1 cellular context compared by ENCODE assay signal in the genomic region with DNA sequence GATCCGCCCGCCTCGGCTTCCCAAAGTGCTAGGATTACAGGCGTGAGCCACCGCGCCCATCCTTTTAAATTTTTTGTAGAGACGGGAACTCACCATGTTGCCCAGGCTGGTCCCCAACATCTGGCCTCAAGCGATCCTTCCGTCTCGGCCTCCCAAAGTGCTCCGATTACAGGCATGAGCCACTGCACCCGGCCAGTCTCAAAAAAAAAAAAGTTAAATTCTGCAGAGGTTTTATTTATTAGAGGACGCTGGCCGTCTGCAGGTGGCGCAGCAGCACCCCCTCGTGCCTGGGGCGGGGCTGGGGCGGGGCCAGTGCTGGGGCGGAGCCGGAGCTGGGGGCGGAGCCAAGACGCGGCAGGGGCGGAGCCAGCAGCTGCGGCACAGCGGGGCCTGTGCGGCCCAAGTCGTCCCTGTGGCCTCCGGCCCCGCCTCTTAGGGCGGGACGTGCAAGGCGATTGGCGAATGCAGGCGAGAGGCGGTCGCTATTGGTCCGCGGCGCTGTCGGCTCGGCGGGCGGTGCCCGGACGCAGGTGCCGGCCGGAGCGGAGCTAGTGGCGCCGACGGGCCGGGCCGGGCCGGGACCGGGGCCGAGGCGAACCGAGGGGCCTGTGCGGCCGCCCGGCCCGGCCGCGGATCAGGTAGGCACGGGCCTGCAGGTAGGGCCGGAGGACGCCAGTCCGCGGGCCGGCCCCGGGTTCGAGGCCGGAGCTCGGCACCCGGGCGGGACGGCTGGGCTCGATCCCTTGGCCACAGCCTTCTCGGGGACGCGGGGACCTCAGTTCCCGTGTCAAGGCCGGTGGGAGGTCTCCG.
TF ChIP-seq lines count a peak whose summit lies in the region.

A gene with protein sequence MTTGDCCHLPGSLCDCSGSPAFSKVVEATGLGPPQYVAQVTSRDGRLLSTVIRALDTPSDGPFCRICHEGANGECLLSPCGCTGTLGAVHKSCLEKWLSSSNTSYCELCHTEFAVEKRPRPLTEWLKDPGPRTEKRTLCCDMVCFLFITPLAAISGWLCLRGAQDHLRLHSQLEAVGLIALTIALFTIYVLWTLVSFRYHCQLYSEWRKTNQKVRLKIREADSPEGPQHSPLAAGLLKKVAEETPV (plus strand): TSS at position 523 of the 810 bp plus-strand sequence. CDS start 8,536 bp downstream, outside the sequence.

TF ChIP-seq in HEK293, 187 proteins besides CTCF, POLR2A, EP300 and RAD21 (continued from another document and continues in another):
- TF ChIP-seq ZNF211 (tag by site-specific recombination; IDR thresholded peaks at IDR 0.05; ENCODE audit: low read depth) = no peak
- TF ChIP-seq ZNF544 (tag by site-specific recombination; IDR thresholded peaks at IDR 0.05) = no peak
- TF ChIP-seq, protein P1, sequence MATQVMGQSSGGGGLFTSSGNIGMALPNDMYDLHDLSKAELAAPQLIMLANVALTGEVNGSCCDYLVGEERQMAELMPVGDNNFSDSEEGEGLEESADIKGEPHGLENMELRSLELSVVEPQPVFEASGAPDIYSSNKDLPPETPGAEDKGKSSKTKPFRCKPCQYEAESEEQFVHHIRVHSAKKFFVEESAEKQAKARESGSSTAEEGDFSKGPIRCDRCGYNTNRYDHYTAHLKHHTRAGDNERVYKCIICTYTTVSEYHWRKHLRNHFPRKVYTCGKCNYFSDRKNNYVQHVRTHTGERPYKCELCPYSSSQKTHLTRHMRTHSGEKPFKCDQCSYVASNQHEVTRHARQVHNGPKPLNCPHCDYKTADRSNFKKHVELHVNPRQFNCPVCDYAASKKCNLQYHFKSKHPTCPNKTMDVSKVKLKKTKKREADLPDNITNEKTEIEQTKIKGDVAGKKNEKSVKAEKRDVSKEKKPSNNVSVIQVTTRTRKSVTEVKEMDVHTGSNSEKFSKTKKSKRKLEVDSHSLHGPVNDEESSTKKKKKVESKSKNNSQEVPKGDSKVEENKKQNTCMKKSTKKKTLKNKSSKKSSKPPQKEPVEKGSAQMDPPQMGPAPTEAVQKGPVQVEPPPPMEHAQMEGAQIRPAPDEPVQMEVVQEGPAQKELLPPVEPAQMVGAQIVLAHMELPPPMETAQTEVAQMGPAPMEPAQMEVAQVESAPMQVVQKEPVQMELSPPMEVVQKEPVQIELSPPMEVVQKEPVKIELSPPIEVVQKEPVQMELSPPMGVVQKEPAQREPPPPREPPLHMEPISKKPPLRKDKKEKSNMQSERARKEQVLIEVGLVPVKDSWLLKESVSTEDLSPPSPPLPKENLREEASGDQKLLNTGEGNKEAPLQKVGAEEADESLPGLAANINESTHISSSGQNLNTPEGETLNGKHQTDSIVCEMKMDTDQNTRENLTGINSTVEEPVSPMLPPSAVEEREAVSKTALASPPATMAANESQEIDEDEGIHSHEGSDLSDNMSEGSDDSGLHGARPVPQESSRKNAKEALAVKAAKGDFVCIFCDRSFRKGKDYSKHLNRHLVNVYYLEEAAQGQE (tag by site-specific recombination; IDR thresholded peaks at IDR 0.05) = no peak
- no peak for TF ChIP-seq ZNF585B (tag by site-specific recombination; IDR thresholded peaks at IDR 0.05)
- TF ChIP-seq GLIS2 (tag by site-specific recombination; IDR thresholded peaks at IDR 0.05) = 0 out of 2 replicates have a peak, but pooled peaks have one; percentile 38
- TF ChIP-seq GLI4 (tag by site-specific recombination; IDR thresholded peaks at IDR 0.05) = no peak
- TF ChIP-seq ZFP69B (tag by site-specific recombination; IDR thresholded peaks at IDR 0.05) = no peak
- no peak for TF ChIP-seq REPIN1 (tag by site-specific recombination; IDR thresholded peaks at IDR 0.05; ENCODE audit: low read depth)
- TF ChIP-seq ZNF114 (tag by site-specific recombination; IDR thresholded peaks at IDR 0.05) = no peak
- no peak for TF ChIP-seq ZNF394 (tag by site-specific recombination; IDR thresholded peaks at IDR 0.05; ENCODE audit: borderline replicate concordance)
- TF ChIP-seq ZNF658 (tag by site-specific recombination; IDR thresholded peaks at IDR 0.05) = no peak
- no peak for TF ChIP-seq EGR2 (tag by site-specific recombination; IDR thresholded peaks at IDR 0.05; ENCODE audit: low read depth)
- no peak for TF ChIP-seq ZNF624 (tag by site-specific recombination; IDR thresholded peaks at IDR 0.05)
- no peak for TF ChIP-seq ZBTB48 (tag by site-specific recombination; IDR thresholded peaks at IDR 0.05)
- TF ChIP-seq, protein P2, sequence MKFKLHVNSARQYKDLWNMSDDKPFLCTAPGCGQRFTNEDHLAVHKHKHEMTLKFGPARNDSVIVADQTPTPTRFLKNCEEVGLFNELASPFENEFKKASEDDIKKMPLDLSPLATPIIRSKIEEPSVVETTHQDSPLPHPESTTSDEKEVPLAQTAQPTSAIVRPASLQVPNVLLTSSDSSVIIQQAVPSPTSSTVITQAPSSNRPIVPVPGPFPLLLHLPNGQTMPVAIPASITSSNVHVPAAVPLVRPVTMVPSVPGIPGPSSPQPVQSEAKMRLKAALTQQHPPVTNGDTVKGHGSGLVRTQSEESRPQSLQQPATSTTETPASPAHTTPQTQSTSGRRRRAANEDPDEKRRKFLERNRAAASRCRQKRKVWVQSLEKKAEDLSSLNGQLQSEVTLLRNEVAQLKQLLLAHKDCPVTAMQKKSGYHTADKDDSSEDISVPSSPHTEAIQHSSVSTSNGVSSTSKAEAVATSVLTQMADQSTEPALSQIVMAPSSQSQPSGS (tag by site-specific recombination; IDR thresholded peaks at IDR 0.05; ENCODE audit: low read depth) = no peak
- no peak for TF ChIP-seq ZSCAN16 (tag by site-specific recombination; IDR thresholded peaks at IDR 0.05)
- peak; percentile 16; the same call in 1 of the 2 replicates for TF ChIP-seq ZNF654 (tag by site-specific recombination; IDR thresholded peaks at IDR 0.05; ENCODE audit: low read depth)
- TF ChIP-seq, protein P3, sequence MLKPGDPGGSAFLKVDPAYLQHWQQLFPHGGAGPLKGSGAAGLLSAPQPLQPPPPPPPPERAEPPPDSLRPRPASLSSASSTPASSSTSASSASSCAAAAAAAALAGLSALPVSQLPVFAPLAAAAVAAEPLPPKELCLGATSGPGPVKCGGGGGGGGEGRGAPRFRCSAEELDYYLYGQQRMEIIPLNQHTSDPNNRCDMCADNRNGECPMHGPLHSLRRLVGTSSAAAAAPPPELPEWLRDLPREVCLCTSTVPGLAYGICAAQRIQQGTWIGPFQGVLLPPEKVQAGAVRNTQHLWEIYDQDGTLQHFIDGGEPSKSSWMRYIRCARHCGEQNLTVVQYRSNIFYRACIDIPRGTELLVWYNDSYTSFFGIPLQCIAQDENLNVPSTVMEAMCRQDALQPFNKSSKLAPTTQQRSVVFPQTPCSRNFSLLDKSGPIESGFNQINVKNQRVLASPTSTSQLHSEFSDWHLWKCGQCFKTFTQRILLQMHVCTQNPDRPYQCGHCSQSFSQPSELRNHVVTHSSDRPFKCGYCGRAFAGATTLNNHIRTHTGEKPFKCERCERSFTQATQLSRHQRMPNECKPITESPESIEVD (tag by site-specific recombination; IDR thresholded peaks at IDR 0.05) = no peak
- peak; percentile 55; the same call in 1 of the 2 replicates for TF ChIP-seq ZNF677 (tag by site-specific recombination; IDR thresholded peaks at IDR 0.05)
- no peak for TF ChIP-seq ZNF350 (tag by site-specific recombination; IDR thresholded peaks at IDR 0.05)
- TF ChIP-seq, protein P4, sequence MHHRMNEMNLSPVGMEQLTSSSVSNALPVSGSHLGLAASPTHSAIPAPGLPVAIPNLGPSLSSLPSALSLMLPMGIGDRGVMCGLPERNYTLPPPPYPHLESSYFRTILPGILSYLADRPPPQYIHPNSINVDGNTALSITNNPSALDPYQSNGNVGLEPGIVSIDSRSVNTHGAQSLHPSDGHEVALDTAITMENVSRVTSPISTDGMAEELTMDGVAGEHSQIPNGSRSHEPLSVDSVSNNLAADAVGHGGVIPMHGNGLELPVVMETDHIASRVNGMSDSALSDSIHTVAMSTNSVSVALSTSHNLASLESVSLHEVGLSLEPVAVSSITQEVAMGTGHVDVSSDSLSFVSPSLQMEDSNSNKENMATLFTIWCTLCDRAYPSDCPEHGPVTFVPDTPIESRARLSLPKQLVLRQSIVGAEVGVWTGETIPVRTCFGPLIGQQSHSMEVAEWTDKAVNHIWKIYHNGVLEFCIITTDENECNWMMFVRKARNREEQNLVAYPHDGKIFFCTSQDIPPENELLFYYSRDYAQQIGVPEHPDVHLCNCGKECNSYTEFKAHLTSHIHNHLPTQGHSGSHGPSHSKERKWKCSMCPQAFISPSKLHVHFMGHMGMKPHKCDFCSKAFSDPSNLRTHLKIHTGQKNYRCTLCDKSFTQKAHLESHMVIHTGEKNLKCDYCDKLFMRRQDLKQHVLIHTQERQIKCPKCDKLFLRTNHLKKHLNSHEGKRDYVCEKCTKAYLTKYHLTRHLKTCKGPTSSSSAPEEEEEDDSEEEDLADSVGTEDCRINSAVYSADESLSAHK (tag by site-specific recombination; IDR thresholded peaks at IDR 0.05) = no peak
- 0 out of 2 replicates have a peak, but pooled peaks have one; percentile 34 for TF ChIP-seq ZNF24 (tag by site-specific recombination; IDR thresholded peaks at IDR 0.05)
- no peak for TF ChIP-seq ZNF146 (tag by site-specific recombination; IDR thresholded peaks at IDR 0.05)
- no peak for TF ChIP-seq ZNF830 (tag by site-specific recombination; IDR thresholded peaks at IDR 0.05; ENCODE audit: low read depth)
- TF ChIP-seq ZNF155 (tag by site-specific recombination; IDR thresholded peaks at IDR 0.05) = no peak
- TF ChIP-seq, protein P5, sequence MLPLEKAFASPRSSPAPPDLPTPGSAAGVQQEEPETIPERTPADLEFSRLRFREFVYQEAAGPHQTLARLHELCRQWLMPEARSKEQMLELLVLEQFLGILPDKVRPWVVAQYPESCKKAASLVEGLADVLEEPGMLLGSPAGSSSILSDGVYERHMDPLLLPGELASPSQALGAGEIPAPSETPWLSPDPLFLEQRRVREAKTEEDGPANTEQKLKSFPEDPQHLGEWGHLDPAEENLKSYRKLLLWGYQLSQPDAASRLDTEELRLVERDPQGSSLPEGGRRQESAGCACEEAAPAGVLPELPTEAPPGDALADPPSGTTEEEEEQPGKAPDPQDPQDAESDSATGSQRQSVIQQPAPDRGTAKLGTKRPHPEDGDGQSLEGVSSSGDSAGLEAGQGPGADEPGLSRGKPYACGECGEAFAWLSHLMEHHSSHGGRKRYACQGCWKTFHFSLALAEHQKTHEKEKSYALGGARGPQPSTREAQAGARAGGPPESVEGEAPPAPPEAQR (tag by site-specific recombination; IDR thresholded peaks at IDR 0.05) = no peak
- 0 out of 2 replicates have a peak, but pooled peaks have one; percentile 31 for TF ChIP-seq KLF10 (tag by site-specific recombination; IDR thresholded peaks at IDR 0.05)
- TF ChIP-seq ZNF529 (tag by site-specific recombination; IDR thresholded peaks at IDR 0.05; ENCODE audit: insufficient replicate concordance) = no peak
- TF ChIP-seq, protein P6, sequence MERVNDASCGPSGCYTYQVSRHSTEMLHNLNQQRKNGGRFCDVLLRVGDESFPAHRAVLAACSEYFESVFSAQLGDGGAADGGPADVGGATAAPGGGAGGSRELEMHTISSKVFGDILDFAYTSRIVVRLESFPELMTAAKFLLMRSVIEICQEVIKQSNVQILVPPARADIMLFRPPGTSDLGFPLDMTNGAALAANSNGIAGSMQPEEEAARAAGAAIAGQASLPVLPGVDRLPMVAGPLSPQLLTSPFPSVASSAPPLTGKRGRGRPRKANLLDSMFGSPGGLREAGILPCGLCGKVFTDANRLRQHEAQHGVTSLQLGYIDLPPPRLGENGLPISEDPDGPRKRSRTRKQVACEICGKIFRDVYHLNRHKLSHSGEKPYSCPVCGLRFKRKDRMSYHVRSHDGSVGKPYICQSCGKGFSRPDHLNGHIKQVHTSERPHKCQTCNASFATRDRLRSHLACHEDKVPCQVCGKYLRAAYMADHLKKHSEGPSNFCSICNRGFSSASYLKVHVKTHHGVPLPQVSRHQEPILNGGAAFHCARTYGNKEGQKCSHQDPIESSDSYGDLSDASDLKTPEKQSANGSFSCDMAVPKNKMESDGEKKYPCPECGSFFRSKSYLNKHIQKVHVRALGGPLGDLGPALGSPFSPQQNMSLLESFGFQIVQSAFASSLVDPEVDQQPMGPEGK (tag by site-specific recombination; IDR thresholded peaks at IDR 0.05) = peak; percentile 40; the same call in 1 of the 2 replicates
- TF ChIP-seq ZSCAN30 (tag by site-specific recombination; IDR thresholded peaks at IDR 0.05) = no peak
- no peak for TF ChIP-seq ZNF341 (tag by site-specific recombination; IDR thresholded peaks at IDR 0.05; ENCODE audit: low read depth)
- TF ChIP-seq ZNF16 (tag by site-specific recombination; IDR thresholded peaks at IDR 0.05; ENCODE audit: low read depth) = no peak
- TF ChIP-seq, protein P7, sequence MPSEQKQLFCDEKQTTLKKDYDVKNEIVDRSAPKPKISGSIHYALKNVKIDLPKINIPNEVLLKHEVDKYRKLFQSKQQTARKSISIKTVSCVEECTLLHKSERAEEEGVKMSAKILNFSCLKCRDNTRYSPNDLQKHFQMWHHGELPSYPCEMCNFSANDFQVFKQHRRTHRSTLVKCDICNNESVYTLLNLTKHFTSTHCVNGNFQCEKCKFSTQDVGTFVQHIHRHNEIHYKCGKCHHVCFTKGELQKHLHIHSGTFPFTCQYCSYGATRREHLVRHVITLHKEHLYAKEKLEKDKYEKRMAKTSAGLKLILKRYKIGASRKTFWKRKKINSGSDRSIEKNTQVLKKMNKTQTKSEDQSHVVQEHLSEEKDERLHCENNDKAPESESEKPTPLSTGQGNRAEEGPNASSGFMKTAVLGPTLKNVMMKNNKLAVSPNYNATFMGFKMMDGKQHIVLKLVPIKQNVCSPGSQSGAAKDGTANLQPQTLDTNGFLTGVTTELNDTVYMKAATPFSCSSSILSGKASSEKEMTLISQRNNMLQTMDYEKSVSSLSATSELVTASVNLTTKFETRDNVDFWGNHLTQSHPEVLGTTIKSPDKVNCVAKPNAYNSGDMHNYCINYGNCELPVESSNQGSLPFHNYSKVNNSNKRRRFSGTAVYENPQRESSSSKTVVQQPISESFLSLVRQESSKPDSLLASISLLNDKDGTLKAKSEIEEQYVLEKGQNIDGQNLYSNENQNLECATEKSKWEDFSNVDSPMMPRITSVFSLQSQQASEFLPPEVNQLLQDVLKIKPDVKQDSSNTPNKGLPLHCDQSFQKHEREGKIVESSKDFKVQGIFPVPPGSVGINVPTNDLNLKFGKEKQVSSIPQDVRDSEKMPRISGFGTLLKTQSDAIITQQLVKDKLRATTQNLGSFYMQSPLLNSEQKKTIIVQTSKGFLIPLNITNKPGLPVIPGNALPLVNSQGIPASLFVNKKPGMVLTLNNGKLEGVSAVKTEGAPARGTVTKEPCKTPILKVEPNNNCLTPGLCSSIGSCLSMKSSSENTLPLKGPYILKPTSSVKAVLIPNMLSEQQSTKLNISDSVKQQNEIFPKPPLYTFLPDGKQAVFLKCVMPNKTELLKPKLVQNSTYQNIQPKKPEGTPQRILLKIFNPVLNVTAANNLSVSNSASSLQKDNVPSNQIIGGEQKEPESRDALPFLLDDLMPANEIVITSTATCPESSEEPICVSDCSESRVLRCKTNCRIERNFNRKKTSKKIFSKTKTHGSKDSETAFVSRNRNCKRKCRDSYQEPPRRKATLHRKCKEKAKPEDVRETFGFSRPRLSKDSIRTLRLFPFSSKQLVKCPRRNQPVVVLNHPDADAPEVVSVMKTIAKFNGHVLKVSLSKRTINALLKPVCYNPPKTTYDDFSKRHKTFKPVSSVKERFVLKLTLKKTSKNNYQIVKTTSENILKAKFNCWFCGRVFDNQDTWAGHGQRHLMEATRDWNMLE (tag by site-specific recombination; conservative IDR thresholded peaks at IDR 0.05; ENCODE audit: low read depth) = no peak
- TF ChIP-seq, protein P8, sequence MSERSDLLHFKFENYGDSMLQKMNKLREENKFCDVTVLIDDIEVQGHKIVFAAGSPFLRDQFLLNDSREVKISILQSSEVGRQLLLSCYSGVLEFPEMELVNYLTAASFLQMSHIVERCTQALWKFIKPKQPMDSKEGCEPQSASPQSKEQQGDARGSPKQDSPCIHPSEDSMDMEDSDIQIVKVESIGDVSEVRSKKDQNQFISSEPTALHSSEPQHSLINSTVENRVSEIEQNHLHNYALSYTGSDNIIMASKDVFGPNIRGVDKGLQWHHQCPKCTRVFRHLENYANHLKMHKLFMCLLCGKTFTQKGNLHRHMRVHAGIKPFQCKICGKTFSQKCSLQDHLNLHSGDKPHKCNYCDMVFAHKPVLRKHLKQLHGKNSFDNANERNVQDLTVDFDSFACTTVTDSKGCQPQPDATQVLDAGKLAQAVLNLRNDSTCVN (tag by site-specific recombination; optimal IDR thresholded peaks at IDR 0.05) = peak; percentile 37
